21 cellular contexts compared by ENCODE assay signal in the genomic region with DNA sequence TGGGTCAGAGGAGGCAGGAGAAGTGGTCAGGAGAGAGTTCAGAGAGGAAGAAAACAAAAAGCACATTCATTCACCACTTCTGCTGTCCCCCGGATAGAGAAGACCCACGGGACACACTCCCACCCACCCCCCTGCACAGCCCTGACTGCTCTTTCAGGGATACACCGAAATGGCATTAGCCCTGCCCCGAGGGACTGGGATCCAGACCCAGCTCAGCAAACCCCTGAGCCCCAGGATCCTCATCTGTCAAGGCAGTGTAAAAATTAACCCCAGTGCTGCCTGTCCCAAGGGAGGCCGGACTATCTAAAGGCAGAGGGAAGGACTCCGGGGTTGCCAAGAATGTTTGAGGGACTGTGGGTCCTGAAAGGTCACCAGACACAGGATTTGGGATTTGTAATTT. TPM values are rescaled to one million over a fixed set of nuclear protein-coding genes. Genes with fewer than 3 reads are reported as not detected.
DNase-seq lines count a peak whose midpoint lies in the region; ATAC-seq and TF ChIP-seq lines count a peak whose summit lies in the region.
"Had no signal": no experiment of that assay in that cellular context is flagged by ENCODE, and none has a peak within 500 bp of the region (broad histone marks: within the 10 kb centered on the region; RNA-seq: fewer than 3 reads in every experiment).

No MANE protein-coding gene starts in this region.

- no peak overlapping the region for H3K23ac ChIP-seq in H9 (ENCODE audit: insufficient read length, low read depth, low read length)

- H3K79me2 ChIP-seq in H9 (ENCODE audit: insufficient read depth, low read length): no peaks in the 10 kb centered on the region

- H4K91ac ChIP-seq in H9 (ENCODE audit: insufficient read length, low read depth, low read length): no peak overlapping the region

- no peak for ATAC-seq in right cardiac atrium
- no peak for ATAC-seq in Right ventricle myocardium inferior
- no peak for ATAC-seq in stimulated activated memory B cell treated with anti-CD40 and anti-IgM and Interleukin-4, amounts not matched to agents 10 μg/mL and 1 μg/mL and 100 μg/mL, for 72 hours
- no peak for ATAC-seq in HG03565 (IDR thresholded peaks at IDR 0.05; ENCODE audit: unreplicated experiment)
- ATAC-seq: left ventricle myocardium superior, mucosa of descending colon had no signal

- H3T11ph ChIP-seq in H9 (ENCODE audit: low read length): no peak overlapping the region

- H3K4me1 ChIP-seq in right cardiac atrium (ENCODE audit: control insufficient read depth, insufficient read depth, low read length) (no peaks in the 10 kb centered on the region), H9 (ENCODE audit: insufficient read depth, low read length) (no peaks in the 10 kb centered on the region), endodermal cell (ENCODE audit: control insufficient read depth, insufficient read depth, low read length) (no peaks in the 10 kb centered on the region)

- H3K9me3 ChIP-seq in right cardiac atrium (ENCODE audit: control insufficient read depth, low read length) (no peaks in the 10 kb centered on the region), H9 (ENCODE audit: control insufficient read depth, low read depth, low read length) (no peaks in the 10 kb centered on the region), endodermal cell (ENCODE audit: control insufficient read depth, low read length) (no peaks in the 10 kb centered on the region)
- H3K9me3 ChIP-seq: mucosa of descending colon, tibial nerve had no signal

- TF ChIP-seq CTCF in H9 (conservative IDR thresholded peaks at IDR 0.05) (no peak), endodermal cell (conservative IDR thresholded peaks at IDR 0.05) (no peak), type B pancreatic cell (conservative IDR thresholded peaks at IDR 0.05) (no peak)

- H2BK5ac ChIP-seq in H9 (ENCODE audit: insufficient read length, low read length): no peak overlapping the region

- no peaks in the 10 kb centered on the region; the same call in none of the 2 replicates for H3K27me3 Mint-ChIP-seq in H9 (ENCODE audit: low read depth)
- H3K27me3 Mint-ChIP-seq in endodermal cell (ENCODE audit: insufficient read depth): no peaks in the 10 kb centered on the region
- H3K27me3 Mint-ChIP-seq in stimulated activated memory B cell treated with anti-CD40 and anti-IgM and Interleukin-4, amounts not matched to agents 10 μg/mL and 1 μg/mL and 100 μg/mL, for 72 hours: no peaks in the 10 kb centered on the region
- no peaks in the 10 kb centered on the region for H3K27me3 Mint-ChIP-seq in type B pancreatic cell
- H3K27me3 Mint-ChIP-seq: stimulated activated naive CD8-positive, alpha-beta T cell treated with anti-CD3 and anti-CD28 coated beads, Interleukin-15, Interleukin-2, amounts not matched to agents 100 ng/mL and 50 ng/mL, for 24 hours had no signal

- peaks cover 68% of the 10 kb centered on the region for H3K36me3 ChIP-seq in endodermal cell (ENCODE audit: control insufficient read depth, insufficient read depth, low read length)

- no peak overlapping the region for H2BK15ac ChIP-seq in H9 (ENCODE audit: low read depth, low read length)

- no peak overlapping the region for H3K14ac ChIP-seq in H9 (ENCODE audit: insufficient read depth, low read length)

- H3K4ac ChIP-seq in H9 (ENCODE audit: low read depth, low read length): no peak overlapping the region

- no peak overlapping the region for H2BK12ac ChIP-seq in H9 (ENCODE audit: insufficient read length, low read depth, low read length)

- H3K4me3 ChIP-seq in right cardiac atrium (ENCODE audit: low read length) (no peak overlapping the region), endodermal cell (ENCODE audit: low read length) (no peak overlapping the region)
- H3K4me3 ChIP-seq: mucosa of descending colon, tibial nerve had no signal

- H3K9me3 Mint-ChIP-seq in H9 (no peaks in the 10 kb centered on the region), endodermal cell (no peaks in the 10 kb centered on the region), type B pancreatic cell (no peaks in the 10 kb centered on the region)
- no peaks in the 10 kb centered on the region for H3K9me3 Mint-ChIP-seq in stimulated activated memory B cell treated with anti-CD40 and anti-IgM and Interleukin-4, amounts not matched to agents 10 μg/mL and 1 μg/mL and 100 μg/mL, for 72 hours
- H3K9me3 Mint-ChIP-seq: stimulated activated naive CD8-positive, alpha-beta T cell treated with anti-CD3 and anti-CD28 coated beads, Interleukin-15, Interleukin-2, amounts not matched to agents 100 ng/mL and 50 ng/mL, for 24 hours had no signal

- H3K36me3 Mint-ChIP-seq in H9 (ENCODE audit: insufficient read depth in 1 of 3, low read depth in 3 of 3): peaks cover 0 to 7% (median 2%) of the 10 kb centered on the region in 3 experiments; a peak in 2 of 7 replicates
- H3K36me3 Mint-ChIP-seq in endodermal cell (ENCODE audit: low read depth): peaks cover 62% of the 10 kb centered on the region
- no peaks in the 10 kb centered on the region for H3K36me3 Mint-ChIP-seq in stimulated activated memory B cell treated with anti-CD40 and anti-IgM and Interleukin-4, amounts not matched to agents 10 μg/mL and 1 μg/mL and 100 μg/mL, for 72 hours
- no peaks in the 10 kb centered on the region for H3K36me3 Mint-ChIP-seq in type B pancreatic cell

- no peak overlapping the region for H3K27ac ChIP-seq in right cardiac atrium (ENCODE audit: low read length)
- H3K27ac ChIP-seq in H9 (ENCODE audit: insufficient read length, low read depth, low read length): no peak overlapping the region
- no peak overlapping the region for H3K27ac ChIP-seq in endodermal cell (ENCODE audit: low read depth, low read length)
- H3K27ac ChIP-seq: tibial nerve had no signal

- no peak overlapping the region for H3K18ac ChIP-seq in H9 (ENCODE audit: insufficient read length, low read depth, low read length)

- H3K27me3 ChIP-seq in right cardiac atrium (ENCODE audit: control insufficient read depth, insufficient read depth) (no peaks in the 10 kb centered on the region), H9 (ENCODE audit: insufficient read depth, low read length) (no peaks in the 10 kb centered on the region), endodermal cell (ENCODE audit: control insufficient read depth, insufficient read depth, low read length, poor library complexity, severe bottlenecking) (no peaks in the 10 kb centered on the region)
- H3K27me3 ChIP-seq: tibial nerve had no signal

- intact Hi-C loops in right cardiac atrium (cut with DNase I) (no loop called here), Right ventricle myocardium inferior (cut with DNase I) (no loop called here)

- no peak overlapping the region for H2BK20ac ChIP-seq in H9 (ENCODE audit: low read depth, low read length, poor library complexity, severe bottlenecking)

- no peak overlapping the region for H2AK5ac ChIP-seq in H9 (ENCODE audit: insufficient read length, low read length)

- H3K79me1 ChIP-seq in H9 (ENCODE audit: insufficient read depth, low read depth, low read length, poor library complexity, severe bottlenecking): no peaks in the 10 kb centered on the region

- H3K27ac Mint-ChIP-seq in H9: peak overlapping the region in 2 of 3 experiments; percentile 11 to 54; a peak in 2 of 7 replicates
- H3K27ac Mint-ChIP-seq in endodermal cell: peak overlapping the region; percentile 77
- peak overlapping the region; percentile 61 for H3K27ac Mint-ChIP-seq in stimulated activated memory B cell treated with anti-CD40 and anti-IgM and Interleukin-4, amounts not matched to agents 10 μg/mL and 1 μg/mL and 100 μg/mL, for 72 hours
- H3K27ac Mint-ChIP-seq in type B pancreatic cell: no peak overlapping the region
- H3K27ac Mint-ChIP-seq: stimulated activated naive CD8-positive, alpha-beta T cell treated with anti-CD3 and anti-CD28 coated beads, Interleukin-15, Interleukin-2, amounts not matched to agents 100 ng/mL and 50 ng/mL, for 24 hours had no signal

- H4K5ac ChIP-seq in H9 (ENCODE audit: insufficient read length, low read depth, low read length): no peak overlapping the region

- 61% methylated on average over 6 of the region's 6 CpGs for WGBS in right cardiac atrium
- WGBS in H9 (ENCODE audit: extremely low coverage, insufficient read length, low lambda C conversion rate): no CpG with 5 or more reads among the region's 6 CpGs
- WGBS in endodermal cell (ENCODE audit: insufficient coverage in 1 of 2, insufficient read length in 1 of 2), 2 experiments: 92 to 100% methylated on average over 3 to 6 of the region's 6 CpGs

- no peak overlapping the region for H2AFZ ChIP-seq in H9 (ENCODE audit: low read length)

- H3K56ac ChIP-seq in H9 (ENCODE audit: insufficient read length, low read depth, low read length): no peak overlapping the region

- no peaks in the 10 kb centered on the region for H4K20me1 ChIP-seq in H9 (ENCODE audit: control insufficient read depth, insufficient read depth, insufficient read length)

- peaks cover 6 to 15% of the 10 kb centered on the region in 2 experiments for H3K4me1 Mint-ChIP-seq in H9
- peaks cover 2% of the 10 kb centered on the region for H3K4me1 Mint-ChIP-seq in endodermal cell
- peaks cover 40% of the 10 kb centered on the region for H3K4me1 Mint-ChIP-seq in stimulated activated memory B cell treated with anti-CD40 and anti-IgM and Interleukin-4, amounts not matched to agents 10 μg/mL and 1 μg/mL and 100 μg/mL, for 72 hours
- no peaks in the 10 kb centered on the region for H3K4me1 Mint-ChIP-seq in type B pancreatic cell (ENCODE audit: unreplicated experiment)

- no peak overlapping the region for H4K8ac ChIP-seq in H9 (replicated peaks; ENCODE audit: insufficient read length, low read depth, low read length)

- H2BK120ac ChIP-seq in H9 (ENCODE audit: low read depth, low read length, poor library complexity, severe bottlenecking): no peak overlapping the region

- H3K9ac ChIP-seq in H9 (ENCODE audit: extremely low read depth, insufficient read length, low read length) (no peak overlapping the region), endodermal cell (ENCODE audit: extremely low read depth, low read length, poor library complexity, severe bottlenecking) (no peak overlapping the region)

- H3K4me3 Mint-ChIP-seq in H9: no peak overlapping the region
- no peak overlapping the region for H3K4me3 Mint-ChIP-seq in endodermal cell
- H3K4me3 Mint-ChIP-seq in stimulated activated memory B cell treated with anti-CD40 and anti-IgM and Interleukin-4, amounts not matched to agents 10 μg/mL and 1 μg/mL and 100 μg/mL, for 72 hours: no peak overlapping the region
- no peak overlapping the region for H3K4me3 Mint-ChIP-seq in type B pancreatic cell
- H3K4me3 Mint-ChIP-seq: stimulated activated naive CD8-positive, alpha-beta T cell treated with anti-CD3 and anti-CD28 coated beads, Interleukin-15, Interleukin-2, amounts not matched to agents 100 ng/mL and 50 ng/mL, for 24 hours had no signal

- DNase-seq in right cardiac atrium: peak in 2 of 3 donors; percentile 2 to 17
- no peak for DNase-seq in Right ventricle myocardium inferior (ENCODE audit: missing footprints)
- DNase-seq in H9: no peak
- DNase-seq in endodermal cell: peak; percentile 41
- no peak for DNase-seq in Kasumi-1 (lab: John Stamatoyannopoulos, UW)
- DNase-seq in type B pancreatic cell (ENCODE audit: extremely low spot score, unreplicated experiment): no peak
- DNase-seq: activated CD8-positive, alpha-beta memory T cell treated with anti-CD3 and anti-CD28 coated beads, Interleukin-2, amount 50 U/mL, for 48 hours; caudate nucleus; left ventricle myocardium superior; NCI-H226; NCI-H774; SHP77; stimulated activated CD4-positive, alpha-beta T cell treated with anti-CD3 and anti-CD28 coated beads, Interleukin-4, amount 100 ng/mL, for 24 hours had no signal

- no peaks in the 10 kb centered on the region for H3K23me2 ChIP-seq in H9 (ENCODE audit: insufficient read length, low read depth, low read length, poor library complexity, severe bottlenecking)

- H3K4me2 ChIP-seq in H9 (ENCODE audit: insufficient read depth, insufficient read length, low read length): no peak overlapping the region

RNA-seq across cellular contexts. Expression of a gene that starts 31.2 kb away (rescaled TPM):
- total RNA-seq in right cardiac atrium: under 1 TPM in 3 of 4 donors, not detected in 1; 0.09 to 0.25 (median 0.09) TPM
- polyA plus RNA-seq in right cardiac atrium: 0.05 TPM
- total RNA-seq in Right ventricle myocardium inferior: 0.16 TPM
- 0.61 and 0.64 TPM in 2 replicates for total RNA-seq in H9 (2021)
- total RNA-seq in endodermal cell: under 1 TPM in 1 of 2 donors, not detected in 1; 0.13 TPM
- 0.28 TPM for polyA plus RNA-seq in endodermal cell (2013, experiment 1 of 2)
- polyA plus RNA-seq in endodermal cell (2013, experiment 2 of 2): 0.21 TPM
- 0.31 and 0.56 TPM in 2 replicates for total RNA-seq in type B pancreatic cell (ENCODE audit: low replicate concordance)
- total RNA-seq: epithelial cell of proximal tubule, fibroblast of villous mesenchyme, left ventricle myocardium superior had no signal
- polyA plus RNA-seq: aorta had no signal

Comparison
In these comparisons a context has a peak if more than half of its experiments do, and no peak if none do; other contexts are left out.
1. DNase-seq: peak in right cardiac atrium (2 of 3) and endodermal cell (single experiment); none in Right ventricle myocardium inferior (single experiment), H9 (single experiment), Kasumi-1 (0 of 2) and type B pancreatic cell (single experiment).